8 cellular contexts compared by ENCODE assay signal in the genomic region with DNA sequence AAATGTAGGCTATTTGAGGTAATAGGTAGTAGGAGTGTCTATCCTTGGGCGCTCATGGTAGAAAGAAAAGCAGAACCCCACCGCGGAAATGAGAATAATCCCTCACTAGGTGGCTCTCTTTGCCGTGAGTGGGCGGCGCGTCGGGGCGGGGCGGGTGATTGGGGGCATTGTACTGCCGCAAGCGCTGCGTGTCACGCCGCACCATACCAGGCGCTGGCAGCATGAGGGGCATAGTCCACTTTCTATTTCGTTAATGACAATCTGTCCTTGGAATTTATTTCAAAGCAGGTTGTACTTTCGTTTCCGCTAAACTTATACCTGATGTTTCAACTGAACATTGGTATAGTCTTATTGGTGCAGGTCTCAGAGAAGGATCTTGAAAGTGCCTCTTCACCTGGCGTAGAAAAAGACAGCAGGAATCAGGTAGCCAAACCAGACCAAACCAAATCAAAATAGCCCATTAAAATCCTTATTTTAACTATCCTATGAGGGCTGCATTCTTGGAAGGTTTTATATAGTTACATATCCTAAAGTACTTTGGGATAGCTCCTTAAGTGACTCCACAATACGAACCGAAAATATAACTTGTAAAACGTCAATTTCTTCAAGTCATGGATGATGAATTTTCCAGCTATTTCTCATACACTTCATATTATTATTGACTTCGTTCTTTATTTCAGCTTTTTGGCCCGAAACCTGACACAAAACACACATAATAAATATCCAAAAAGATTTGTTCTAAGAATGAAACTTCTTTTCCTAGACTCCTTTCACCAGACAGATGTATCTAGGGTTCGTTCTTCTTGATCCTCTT. TPM values are rescaled to one million over a fixed set of nuclear protein-coding genes. Genes with fewer than 3 reads are reported as not detected.
A peak's percentile ranks its signal among the peaks of the same experiment; 100 is the strongest.
DNase-seq lines count a peak whose midpoint lies in the region; ATAC-seq, FAIRE-seq and TF ChIP-seq lines count a peak whose summit lies in the region.

No MANE protein-coding gene starts in this region.

- peak; percentile 50 for ATAC-seq in GM18867 (IDR thresholded peaks at IDR 0.05; ENCODE audit: unreplicated experiment)
- peak; percentile 42 for ATAC-seq in HG03196 (IDR thresholded peaks at IDR 0.05; ENCODE audit: unreplicated experiment)

- peak; percentile 51 for TF ChIP-seq CTCF in kidney (IDR thresholded peaks at IDR 0.05; ENCODE audit: borderline replicate concordance, extremely low read depth, insufficient read depth)

- H3K9ac ChIP-seq in kidney (ENCODE audit: low read length in 2 of 2), result peak overlapping the region; percentile 58 to 83

- H3K4me1 ChIP-seq in kidney (ENCODE audit: control insufficient read depth in 1 of 2, insufficient read depth in 1 of 2, low read depth in 1 of 2, low read length in 2 of 2), result peaks cover 5 to 11% of the 10 kb centered on the region in 2 donors

- H3K4me3 ChIP-seq in kidney (ENCODE audit: low read length in 2 of 2), result peak overlapping the region; percentile 75 to 92

- no peaks in the 10 kb centered on the region for H3K9me3 ChIP-seq in kidney (ENCODE audit: control insufficient read depth in 1 of 2, low read length in 2 of 2)

- no peaks in the 10 kb centered on the region for H3K36me3 ChIP-seq in kidney (ENCODE audit: control insufficient read depth in 1 of 2, insufficient read depth in 2 of 2, low read length in 2 of 2)

- peak overlapping the region; percentile 97 to 99 for H3K27ac ChIP-seq in kidney (ENCODE audit: low read depth in 2 of 2, low read length in 2 of 2)

- FAIRE-seq in kidney (lab: Jason Lieb, UNC), result no peak

- intact Hi-C loops in kidney (cut with DNase I), result no loop called here

- DNase-seq in A172 (ENCODE audit: low spot score) (peak; percentile 72), NCI-H345 (lab: John Stamatoyannopoulos, UW) (peak; percentile 89), kidney (peak; percentile 95)
- peak; percentile 86 for DNase-seq in activated CD4-positive, CD25-positive, alpha-beta regulatory T cell treated with anti-CD3 and anti-CD28 coated beads, Interleukin-2, amount 50 U/mL, for 16 hours (ENCODE audit: low read depth, low spot score)
- peak; percentile 87 for DNase-seq in central memory CD4-positive, alpha-beta T cell
- DNase-seq in stimulated activated CD4-positive, alpha-beta T cell treated with anti-CD3 and anti-CD28 coated beads, Interleukin-15, amount 100 ng/mL, for 24 hours, result peak; percentile 94

RNA-seq across cellular contexts. Expression of a gene that starts 1.9 kb away (rescaled TPM):
- total RNA-seq in A172 (2014; rRNA removed; shearing (Covaris generic)), result 19.6 and 23.0 TPM in 2 replicates
- total RNA-seq in kidney, result 56.3 TPM
- 15.4 TPM for polyA plus RNA-seq in kidney (ENCODE audit: insufficient read depth, low read depth, low replicate concordance)

RNA-seq across cellular contexts. Expression of a gene that starts 52.2 kb away (rescaled TPM):
- 3.0 and 3.1 TPM in 2 replicates for total RNA-seq in A172 (2014; rRNA removed; shearing (Covaris generic))
- total RNA-seq in kidney, result 2.0 TPM
- polyA plus RNA-seq in kidney (ENCODE audit: insufficient read depth, low read depth, low replicate concordance), result 0.17 TPM

Comparison
In these comparisons a context has a peak if more than half of its experiments do, and no peak if none do; other contexts are left out.
1. Peak in every context shown above with its lines: DNase-seq, ATAC-seq, H3K4me3 ChIP-seq and H3K27ac ChIP-seq.